ENCODE assay signal across 1 cellular context in the genomic region with DNA sequence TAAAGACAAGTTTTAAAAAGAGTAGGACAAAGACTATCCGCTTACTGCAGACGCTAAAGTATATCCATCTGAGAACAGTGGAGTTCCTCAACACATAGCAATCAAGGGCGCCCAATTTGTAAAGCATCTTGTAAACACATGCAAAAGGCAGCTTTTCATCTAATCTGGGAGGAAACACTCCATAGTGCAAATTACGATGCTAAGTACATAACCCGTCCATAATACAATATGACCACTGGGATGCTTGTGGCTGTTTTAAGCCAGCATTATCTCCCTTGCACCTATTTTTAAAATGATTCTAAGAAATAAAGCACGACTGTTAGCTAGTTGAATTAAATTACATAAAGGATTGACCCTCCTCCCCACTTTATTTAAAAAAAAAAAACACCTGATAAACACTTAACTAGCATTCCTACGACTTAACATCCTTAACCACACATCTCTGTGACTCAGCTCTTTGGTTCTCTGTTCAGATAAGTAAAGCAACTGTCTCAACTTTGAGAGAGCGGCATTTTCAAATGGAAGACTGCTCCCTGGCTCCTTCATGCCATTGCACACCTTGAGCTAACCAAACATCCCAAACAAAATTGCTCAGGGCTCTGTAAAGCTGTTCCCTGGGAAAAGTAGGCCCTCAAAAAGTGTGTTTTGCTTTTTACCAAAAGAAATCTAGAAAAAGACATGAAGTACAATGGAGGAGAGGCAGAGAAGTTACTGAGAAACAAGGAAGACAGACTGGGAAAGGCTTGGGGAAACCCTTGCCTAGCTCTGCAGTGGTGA.
TF ChIP-seq lines count a peak whose summit lies in the region.

No MANE protein-coding gene starts in this region.

TF ChIP-seq in K562, 482 proteins besides CTCF, POLR2A, EP300 and RAD21 (continued from another document and continues in another):
- TF ChIP-seq, protein P1, sequence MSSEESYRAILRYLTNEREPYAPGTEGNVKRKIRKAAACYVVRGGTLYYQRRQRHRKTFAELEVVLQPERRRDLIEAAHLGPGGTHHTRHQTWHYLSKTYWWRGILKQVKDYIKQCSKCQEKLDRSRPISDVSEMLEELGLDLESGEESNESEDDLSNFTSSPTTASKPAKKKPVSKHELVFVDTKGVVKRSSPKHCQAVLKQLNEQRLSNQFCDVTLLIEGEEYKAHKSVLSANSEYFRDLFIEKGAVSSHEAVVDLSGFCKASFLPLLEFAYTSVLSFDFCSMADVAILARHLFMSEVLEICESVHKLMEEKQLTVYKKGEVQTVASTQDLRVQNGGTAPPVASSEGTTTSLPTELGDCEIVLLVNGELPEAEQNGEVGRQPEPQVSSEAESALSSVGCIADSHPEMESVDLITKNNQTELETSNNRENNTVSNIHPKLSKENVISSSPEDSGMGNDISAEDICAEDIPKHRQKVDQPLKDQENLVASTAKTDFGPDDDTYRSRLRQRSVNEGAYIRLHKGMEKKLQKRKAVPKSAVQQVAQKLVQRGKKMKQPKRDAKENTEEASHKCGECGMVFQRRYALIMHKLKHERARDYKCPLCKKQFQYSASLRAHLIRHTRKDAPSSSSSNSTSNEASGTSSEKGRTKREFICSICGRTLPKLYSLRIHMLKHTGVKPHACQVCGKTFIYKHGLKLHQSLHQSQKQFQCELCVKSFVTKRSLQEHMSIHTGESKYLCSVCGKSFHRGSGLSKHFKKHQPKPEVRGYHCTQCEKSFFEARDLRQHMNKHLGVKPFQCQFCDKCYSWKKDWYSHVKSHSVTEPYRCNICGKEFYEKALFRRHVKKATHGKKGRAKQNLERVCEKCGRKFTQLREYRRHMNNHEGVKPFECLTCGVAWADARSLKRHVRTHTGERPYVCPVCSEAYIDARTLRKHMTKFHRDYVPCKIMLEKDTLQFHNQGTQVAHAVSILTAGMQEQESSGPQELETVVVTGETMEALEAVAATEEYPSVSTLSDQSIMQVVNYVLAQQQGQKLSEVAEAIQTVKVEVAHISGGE (CRISPR knock-in tag; IDR thresholded peaks at IDR 0.05): 0 out of 6 replicates have a peak, but pooled peaks of 1 of the 3 experiments have one; percentile 30
- no peak for TF ChIP-seq NUFIP1 (IDR thresholded peaks at IDR 0.05; ENCODE audit: partially characterized antibody)
- peak in 1 of 2 experiments; percentile 59; a peak in 1 of 4 replicates for TF ChIP-seq FOXA3 (CRISPR knock-in tag; conservative IDR thresholded peaks at IDR 0.05 in 1 of 2, IDR thresholded peaks at IDR 0.05 in 1 of 2)
- TF ChIP-seq, protein P2, sequence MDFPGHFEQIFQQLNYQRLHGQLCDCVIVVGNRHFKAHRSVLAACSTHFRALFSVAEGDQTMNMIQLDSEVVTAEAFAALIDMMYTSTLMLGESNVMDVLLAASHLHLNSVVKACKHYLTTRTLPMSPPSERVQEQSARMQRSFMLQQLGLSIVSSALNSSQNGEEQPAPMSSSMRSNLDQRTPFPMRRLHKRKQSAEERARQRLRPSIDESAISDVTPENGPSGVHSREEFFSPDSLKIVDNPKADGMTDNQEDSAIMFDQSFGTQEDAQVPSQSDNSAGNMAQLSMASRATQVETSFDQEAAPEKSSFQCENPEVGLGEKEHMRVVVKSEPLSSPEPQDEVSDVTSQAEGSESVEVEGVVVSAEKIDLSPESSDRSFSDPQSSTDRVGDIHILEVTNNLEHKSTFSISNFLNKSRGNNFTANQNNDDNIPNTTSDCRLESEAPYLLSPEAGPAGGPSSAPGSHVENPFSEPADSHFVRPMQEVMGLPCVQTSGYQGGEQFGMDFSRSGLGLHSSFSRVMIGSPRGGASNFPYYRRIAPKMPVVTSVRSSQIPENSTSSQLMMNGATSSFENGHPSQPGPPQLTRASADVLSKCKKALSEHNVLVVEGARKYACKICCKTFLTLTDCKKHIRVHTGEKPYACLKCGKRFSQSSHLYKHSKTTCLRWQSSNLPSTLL (IDR thresholded peaks at IDR 0.05): no peak
- TF ChIP-seq, protein P3, sequence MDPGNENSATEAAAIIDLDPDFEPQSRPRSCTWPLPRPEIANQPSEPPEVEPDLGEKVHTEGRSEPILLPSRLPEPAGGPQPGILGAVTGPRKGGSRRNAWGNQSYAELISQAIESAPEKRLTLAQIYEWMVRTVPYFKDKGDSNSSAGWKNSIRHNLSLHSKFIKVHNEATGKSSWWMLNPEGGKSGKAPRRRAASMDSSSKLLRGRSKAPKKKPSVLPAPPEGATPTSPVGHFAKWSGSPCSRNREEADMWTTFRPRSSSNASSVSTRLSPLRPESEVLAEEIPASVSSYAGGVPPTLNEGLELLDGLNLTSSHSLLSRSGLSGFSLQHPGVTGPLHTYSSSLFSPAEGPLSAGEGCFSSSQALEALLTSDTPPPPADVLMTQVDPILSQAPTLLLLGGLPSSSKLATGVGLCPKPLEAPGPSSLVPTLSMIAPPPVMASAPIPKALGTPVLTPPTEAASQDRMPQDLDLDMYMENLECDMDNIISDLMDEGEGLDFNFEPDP (CRISPR knock-in tag; IDR thresholded peaks at IDR 0.05): no peak
- TF ChIP-seq HCFC1 (IDR thresholded peaks at IDR 0.05; ENCODE audit: low read depth, low read length): no peak
- TF ChIP-seq TCFL5 (CRISPR knock-in tag; conservative IDR thresholded peaks at IDR 0.05): no peak
- TF ChIP-seq, protein P4, sequence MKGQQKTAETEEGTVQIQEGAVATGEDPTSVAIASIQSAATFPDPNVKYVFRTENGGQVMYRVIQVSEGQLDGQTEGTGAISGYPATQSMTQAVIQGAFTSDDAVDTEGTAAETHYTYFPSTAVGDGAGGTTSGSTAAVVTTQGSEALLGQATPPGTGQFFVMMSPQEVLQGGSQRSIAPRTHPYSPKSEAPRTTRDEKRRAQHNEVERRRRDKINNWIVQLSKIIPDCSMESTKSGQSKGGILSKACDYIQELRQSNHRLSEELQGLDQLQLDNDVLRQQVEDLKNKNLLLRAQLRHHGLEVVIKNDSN (CRISPR knock-in tag; IDR thresholded peaks at IDR 0.05): no peak
- TF ChIP-seq MYNN (IDR thresholded peaks at IDR 0.05): no peak
- TF ChIP-seq MYNN (CRISPR knock-in tag; IDR thresholded peaks at IDR 0.05): no peak
- TF ChIP-seq ZNF143 (CRISPR knock-in tag; IDR thresholded peaks at IDR 0.05): no peak
- TF ChIP-seq, protein P5, sequence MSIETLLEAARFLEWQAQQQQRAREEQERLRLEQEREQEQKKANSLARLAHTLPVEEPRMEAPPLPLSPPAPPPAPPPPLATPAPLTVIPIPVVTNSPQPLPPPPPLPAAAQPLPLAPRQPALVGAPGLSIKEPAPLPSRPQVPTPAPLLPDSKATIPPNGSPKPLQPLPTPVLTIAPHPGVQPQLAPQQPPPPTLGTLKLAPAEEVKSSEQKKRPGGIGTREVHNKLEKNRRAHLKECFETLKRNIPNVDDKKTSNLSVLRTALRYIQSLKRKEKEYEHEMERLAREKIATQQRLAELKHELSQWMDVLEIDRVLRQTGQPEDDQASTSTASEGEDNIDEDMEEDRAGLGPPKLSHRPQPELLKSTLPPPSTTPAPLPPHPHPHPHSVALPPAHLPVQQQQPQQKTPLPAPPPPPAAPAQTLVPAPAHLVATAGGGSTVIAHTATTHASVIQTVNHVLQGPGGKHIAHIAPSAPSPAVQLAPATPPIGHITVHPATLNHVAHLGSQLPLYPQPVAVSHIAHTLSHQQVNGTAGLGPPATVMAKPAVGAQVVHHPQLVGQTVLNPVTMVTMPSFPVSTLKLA (conservative IDR thresholded peaks at IDR 0.05): no peak
- no peak for TF ChIP-seq HDAC3 (IDR thresholded peaks at IDR 0.05; ENCODE audit: borderline replicate concordance, partially characterized antibody)
- peak; percentile 85 for TF ChIP-seq MAFK (IDR thresholded peaks at IDR 0.05; ENCODE audit: low read length)
- TF ChIP-seq, protein P6, sequence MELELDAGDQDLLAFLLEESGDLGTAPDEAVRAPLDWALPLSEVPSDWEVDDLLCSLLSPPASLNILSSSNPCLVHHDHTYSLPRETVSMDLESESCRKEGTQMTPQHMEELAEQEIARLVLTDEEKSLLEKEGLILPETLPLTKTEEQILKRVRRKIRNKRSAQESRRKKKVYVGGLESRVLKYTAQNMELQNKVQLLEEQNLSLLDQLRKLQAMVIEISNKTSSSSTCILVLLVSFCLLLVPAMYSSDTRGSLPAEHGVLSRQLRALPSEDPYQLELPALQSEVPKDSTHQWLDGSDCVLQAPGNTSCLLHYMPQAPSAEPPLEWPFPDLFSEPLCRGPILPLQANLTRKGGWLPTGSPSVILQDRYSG (tag; conservative IDR thresholded peaks at IDR 0.05; ENCODE audit: low read depth): no peak
- TF ChIP-seq, protein P7, sequence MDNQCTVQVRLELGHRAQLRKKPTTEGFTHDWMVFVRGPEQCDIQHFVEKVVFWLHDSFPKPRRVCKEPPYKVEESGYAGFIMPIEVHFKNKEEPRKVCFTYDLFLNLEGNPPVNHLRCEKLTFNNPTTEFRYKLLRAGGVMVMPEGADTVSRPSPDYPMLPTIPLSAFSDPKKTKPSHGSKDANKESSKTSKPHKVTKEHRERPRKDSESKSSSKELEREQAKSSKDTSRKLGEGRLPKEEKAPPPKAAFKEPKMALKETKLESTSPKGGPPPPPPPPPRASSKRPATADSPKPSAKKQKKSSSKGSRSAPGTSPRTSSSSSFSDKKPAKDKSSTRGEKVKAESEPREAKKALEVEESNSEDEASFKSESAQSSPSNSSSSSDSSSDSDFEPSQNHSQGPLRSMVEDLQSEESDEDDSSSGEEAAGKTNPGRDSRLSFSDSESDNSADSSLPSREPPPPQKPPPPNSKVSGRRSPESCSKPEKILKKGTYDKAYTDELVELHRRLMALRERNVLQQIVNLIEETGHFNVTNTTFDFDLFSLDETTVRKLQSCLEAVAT (IDR thresholded peaks at IDR 0.05): 0 out of 4 replicates have a peak, but pooled peaks of 1 of the 2 experiments have one; percentile 54
- TF ChIP-seq ATF7 (IDR thresholded peaks at IDR 0.05): no peak
- no peak for TF ChIP-seq CEBPB (tag; IDR thresholded peaks at IDR 0.05)
- TF ChIP-seq, protein P8, sequence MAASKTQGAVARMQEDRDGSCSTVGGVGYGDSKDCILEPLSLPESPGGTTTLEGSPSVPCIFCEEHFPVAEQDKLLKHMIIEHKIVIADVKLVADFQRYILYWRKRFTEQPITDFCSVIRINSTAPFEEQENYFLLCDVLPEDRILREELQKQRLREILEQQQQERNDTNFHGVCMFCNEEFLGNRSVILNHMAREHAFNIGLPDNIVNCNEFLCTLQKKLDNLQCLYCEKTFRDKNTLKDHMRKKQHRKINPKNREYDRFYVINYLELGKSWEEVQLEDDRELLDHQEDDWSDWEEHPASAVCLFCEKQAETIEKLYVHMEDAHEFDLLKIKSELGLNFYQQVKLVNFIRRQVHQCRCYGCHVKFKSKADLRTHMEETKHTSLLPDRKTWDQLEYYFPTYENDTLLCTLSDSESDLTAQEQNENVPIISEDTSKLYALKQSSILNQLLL (CRISPR knock-in tag; IDR thresholded peaks at IDR 0.05; ENCODE audit: borderline replicate concordance): no peak
- TF ChIP-seq, protein P9, sequence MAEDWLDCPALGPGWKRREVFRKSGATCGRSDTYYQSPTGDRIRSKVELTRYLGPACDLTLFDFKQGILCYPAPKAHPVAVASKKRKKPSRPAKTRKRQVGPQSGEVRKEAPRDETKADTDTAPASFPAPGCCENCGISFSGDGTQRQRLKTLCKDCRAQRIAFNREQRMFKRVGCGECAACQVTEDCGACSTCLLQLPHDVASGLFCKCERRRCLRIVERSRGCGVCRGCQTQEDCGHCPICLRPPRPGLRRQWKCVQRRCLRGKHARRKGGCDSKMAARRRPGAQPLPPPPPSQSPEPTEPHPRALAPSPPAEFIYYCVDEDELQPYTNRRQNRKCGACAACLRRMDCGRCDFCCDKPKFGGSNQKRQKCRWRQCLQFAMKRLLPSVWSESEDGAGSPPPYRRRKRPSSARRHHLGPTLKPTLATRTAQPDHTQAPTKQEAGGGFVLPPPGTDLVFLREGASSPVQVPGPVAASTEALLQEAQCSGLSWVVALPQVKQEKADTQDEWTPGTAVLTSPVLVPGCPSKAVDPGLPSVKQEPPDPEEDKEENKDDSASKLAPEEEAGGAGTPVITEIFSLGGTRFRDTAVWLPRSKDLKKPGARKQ (CRISPR knock-in tag; IDR thresholded peaks at IDR 0.05): peak; percentile 73; the same call in 1 of the 2 replicates
- TF ChIP-seq, protein P10, sequence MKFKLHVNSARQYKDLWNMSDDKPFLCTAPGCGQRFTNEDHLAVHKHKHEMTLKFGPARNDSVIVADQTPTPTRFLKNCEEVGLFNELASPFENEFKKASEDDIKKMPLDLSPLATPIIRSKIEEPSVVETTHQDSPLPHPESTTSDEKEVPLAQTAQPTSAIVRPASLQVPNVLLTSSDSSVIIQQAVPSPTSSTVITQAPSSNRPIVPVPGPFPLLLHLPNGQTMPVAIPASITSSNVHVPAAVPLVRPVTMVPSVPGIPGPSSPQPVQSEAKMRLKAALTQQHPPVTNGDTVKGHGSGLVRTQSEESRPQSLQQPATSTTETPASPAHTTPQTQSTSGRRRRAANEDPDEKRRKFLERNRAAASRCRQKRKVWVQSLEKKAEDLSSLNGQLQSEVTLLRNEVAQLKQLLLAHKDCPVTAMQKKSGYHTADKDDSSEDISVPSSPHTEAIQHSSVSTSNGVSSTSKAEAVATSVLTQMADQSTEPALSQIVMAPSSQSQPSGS (CRISPR knock-in tag; IDR thresholded peaks at IDR 0.05): no peak
- TF ChIP-seq, protein P11, sequence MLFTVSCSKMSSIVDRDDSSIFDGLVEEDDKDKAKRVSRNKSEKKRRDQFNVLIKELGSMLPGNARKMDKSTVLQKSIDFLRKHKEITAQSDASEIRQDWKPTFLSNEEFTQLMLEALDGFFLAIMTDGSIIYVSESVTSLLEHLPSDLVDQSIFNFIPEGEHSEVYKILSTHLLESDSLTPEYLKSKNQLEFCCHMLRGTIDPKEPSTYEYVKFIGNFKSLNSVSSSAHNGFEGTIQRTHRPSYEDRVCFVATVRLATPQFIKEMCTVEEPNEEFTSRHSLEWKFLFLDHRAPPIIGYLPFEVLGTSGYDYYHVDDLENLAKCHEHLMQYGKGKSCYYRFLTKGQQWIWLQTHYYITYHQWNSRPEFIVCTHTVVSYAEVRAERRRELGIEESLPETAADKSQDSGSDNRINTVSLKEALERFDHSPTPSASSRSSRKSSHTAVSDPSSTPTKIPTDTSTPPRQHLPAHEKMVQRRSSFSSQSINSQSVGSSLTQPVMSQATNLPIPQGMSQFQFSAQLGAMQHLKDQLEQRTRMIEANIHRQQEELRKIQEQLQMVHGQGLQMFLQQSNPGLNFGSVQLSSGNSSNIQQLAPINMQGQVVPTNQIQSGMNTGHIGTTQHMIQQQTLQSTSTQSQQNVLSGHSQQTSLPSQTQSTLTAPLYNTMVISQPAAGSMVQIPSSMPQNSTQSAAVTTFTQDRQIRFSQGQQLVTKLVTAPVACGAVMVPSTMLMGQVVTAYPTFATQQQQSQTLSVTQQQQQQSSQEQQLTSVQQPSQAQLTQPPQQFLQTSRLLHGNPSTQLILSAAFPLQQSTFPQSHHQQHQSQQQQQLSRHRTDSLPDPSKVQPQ (CRISPR knock-in tag; IDR thresholded peaks at IDR 0.05; ENCODE audit: borderline replicate concordance): no peak
- no peak for TF ChIP-seq CBX1 (IDR thresholded peaks at IDR 0.05; ENCODE audit: low read depth)
- no peak for TF ChIP-seq SREBF1 (IDR thresholded peaks at IDR 0.05; ENCODE audit: borderline replicate concordance, low read depth, low read length)
- no peak for TF ChIP-seq HEY1 (CRISPR knock-in tag; IDR thresholded peaks at IDR 0.05; ENCODE audit: borderline replicate concordance)
- TF ChIP-seq FOSL1 (tag; conservative IDR thresholded peaks at IDR 0.05): peak; percentile 93
- no peak for TF ChIP-seq HMG20B (CRISPR knock-in tag; IDR thresholded peaks at IDR 0.05)
- no peak for TF ChIP-seq E2F3 (CRISPR knock-in tag; IDR thresholded peaks at IDR 0.05)
